1 cellular context compared by ENCODE assay signal in genomic region chr17:47847341-47848197, GRCh38.
TF ChIP-seq lines count a peak whose summit lies in the region.

No MANE protein-coding gene starts in this region.

TF ChIP-seq in K562, 482 proteins besides CTCF, POLR2A, EP300 and RAD21:
- no peak for TF ChIP-seq HDAC6 (IDR thresholded peaks at IDR 0.05; ENCODE audit: low read depth, low read length)
- 0 out of 2 replicates have a peak, but pooled peaks have one; percentile 16 for TF ChIP-seq TFAP4 (CRISPR knock-in tag; IDR thresholded peaks at IDR 0.05; ENCODE audit: borderline replicate concordance)
- TF ChIP-seq CTBP1 (IDR thresholded peaks at IDR 0.05; ENCODE audit: borderline replicate concordance) = 0 out of 2 replicates have a peak, but pooled peaks have one; percentile 23
- peak; percentile 60; the same call in 1 of the 2 replicates for TF ChIP-seq ZBTB7A (IDR thresholded peaks at IDR 0.05; ENCODE audit: borderline replicate concordance, control insufficient read depth, low read depth, low read length)
- TF ChIP-seq YBX1 (IDR thresholded peaks at IDR 0.05) = no peak
- TF ChIP-seq HNRNPL (IDR thresholded peaks at IDR 0.05; ENCODE audit: low read depth, low read length) = 0 out of 2 replicates have a peak, but pooled peaks have one; percentile 20
- 0 out of 2 replicates have a peak, but pooled peaks have one; percentile 69 for TF ChIP-seq ZEB2 (IDR thresholded peaks at IDR 0.05)
- TF ChIP-seq ZBTB33 (CRISPR knock-in tag; IDR thresholded peaks at IDR 0.05) = peak; percentile 93
